In the genomic region with DNA sequence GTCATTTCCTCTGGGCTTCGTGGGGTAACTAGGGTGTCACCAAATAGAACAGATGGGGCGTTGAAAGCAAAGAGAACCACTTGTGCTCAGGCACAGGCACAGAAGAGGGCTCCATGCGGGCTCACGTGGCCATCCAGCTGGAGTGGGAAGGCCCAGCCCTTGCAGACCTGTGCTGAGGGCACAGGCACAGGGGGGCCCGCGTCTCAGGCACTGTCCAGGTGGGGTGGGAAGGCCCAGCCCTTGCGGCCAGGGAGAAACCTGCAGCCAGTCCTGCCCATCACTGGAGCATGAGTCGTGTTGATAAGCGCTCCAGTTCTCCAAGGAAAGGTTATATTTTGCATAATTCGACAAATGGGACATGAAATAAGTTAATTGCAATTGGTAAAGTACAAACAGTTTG, we compare ENCODE assay signal across 1 cellular context.
TF ChIP-seq lines count a peak whose summit lies in the region.

No MANE protein-coding gene starts in this region.

TF ChIP-seq in HepG2, 621 proteins besides CTCF, POLR2A, EP300 and RAD21 (continued from another document):
- TF ChIP-seq, protein P1, sequence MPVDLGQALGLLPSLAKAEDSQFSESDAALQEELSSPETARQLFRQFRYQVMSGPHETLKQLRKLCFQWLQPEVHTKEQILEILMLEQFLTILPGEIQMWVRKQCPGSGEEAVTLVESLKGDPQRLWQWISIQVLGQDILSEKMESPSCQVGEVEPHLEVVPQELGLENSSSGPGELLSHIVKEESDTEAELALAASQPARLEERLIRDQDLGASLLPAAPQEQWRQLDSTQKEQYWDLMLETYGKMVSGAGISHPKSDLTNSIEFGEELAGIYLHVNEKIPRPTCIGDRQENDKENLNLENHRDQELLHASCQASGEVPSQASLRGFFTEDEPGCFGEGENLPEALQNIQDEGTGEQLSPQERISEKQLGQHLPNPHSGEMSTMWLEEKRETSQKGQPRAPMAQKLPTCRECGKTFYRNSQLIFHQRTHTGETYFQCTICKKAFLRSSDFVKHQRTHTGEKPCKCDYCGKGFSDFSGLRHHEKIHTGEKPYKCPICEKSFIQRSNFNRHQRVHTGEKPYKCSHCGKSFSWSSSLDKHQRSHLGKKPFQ (CRISPR knock-in tag; IDR thresholded peaks at IDR 0.05; ENCODE audit: insufficient replicate concordance), result no peak
- TF ChIP-seq, protein P2, sequence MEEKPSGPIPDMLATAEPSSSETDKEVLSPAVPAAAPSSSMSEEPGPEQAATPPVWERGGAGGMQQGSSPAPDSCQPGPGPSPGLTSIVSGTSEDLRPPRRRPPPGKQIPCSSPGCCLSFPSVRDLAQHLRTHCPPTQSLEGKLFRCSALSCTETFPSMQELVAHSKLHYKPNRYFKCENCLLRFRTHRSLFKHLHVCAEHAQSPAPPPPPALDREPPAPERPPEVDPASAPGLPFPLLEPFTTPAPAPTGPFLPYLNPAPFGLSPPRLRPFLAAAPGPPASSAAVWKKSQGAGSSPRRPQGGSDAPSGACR (CRISPR knock-in tag; IDR thresholded peaks at IDR 0.05), result no peak
- TF ChIP-seq, protein P3, sequence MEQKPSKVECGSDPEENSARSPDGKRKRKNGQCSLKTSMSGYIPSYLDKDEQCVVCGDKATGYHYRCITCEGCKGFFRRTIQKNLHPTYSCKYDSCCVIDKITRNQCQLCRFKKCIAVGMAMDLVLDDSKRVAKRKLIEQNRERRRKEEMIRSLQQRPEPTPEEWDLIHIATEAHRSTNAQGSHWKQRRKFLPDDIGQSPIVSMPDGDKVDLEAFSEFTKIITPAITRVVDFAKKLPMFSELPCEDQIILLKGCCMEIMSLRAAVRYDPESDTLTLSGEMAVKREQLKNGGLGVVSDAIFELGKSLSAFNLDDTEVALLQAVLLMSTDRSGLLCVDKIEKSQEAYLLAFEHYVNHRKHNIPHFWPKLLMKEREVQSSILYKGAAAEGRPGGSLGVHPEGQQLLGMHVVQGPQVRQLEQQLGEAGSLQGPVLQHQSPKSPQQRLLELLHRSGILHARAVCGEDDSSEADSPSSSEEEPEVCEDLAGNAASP (CRISPR knock-in tag; IDR thresholded peaks at IDR 0.05; ENCODE audit: borderline replicate concordance), result no peak
- TF ChIP-seq ZNF850 (CRISPR knock-in tag; conservative IDR thresholded peaks at IDR 0.05) (no peak), KDM2A (CRISPR knock-in tag; IDR thresholded peaks at IDR 0.05; ENCODE audit: borderline replicate concordance, low read depth) (no peak), CBX5 (CRISPR knock-in tag; IDR thresholded peaks at IDR 0.05; ENCODE audit: borderline replicate concordance) (no peak)
